ENCODE assay signal across 1 cellular context in genomic region chr6:37302086-37302686, GRCh38.
TF ChIP-seq lines count a peak whose summit lies in the region.

No MANE protein-coding gene starts in this region.

TF ChIP-seq in K562, 482 proteins besides CTCF, POLR2A, EP300 and RAD21 (continued from another document and continues in another):
- TF ChIP-seq SFPQ (IDR thresholded peaks at IDR 0.05; ENCODE audit: low read depth, low read length) (no peak), ZZZ3 (IDR thresholded peaks at IDR 0.05) (0 out of 2 replicates have a peak, but pooled peaks have one; percentile 13), BRD4 (IDR thresholded peaks at IDR 0.05) (no peak), PYGO2 (tag; IDR thresholded peaks at IDR 0.05) (peak; percentile 93), IRF9 (tag; IDR thresholded peaks at IDR 0.05) (peak; percentile 39; the same call in 1 of the 2 replicates), NONO (IDR thresholded peaks at IDR 0.05; ENCODE audit: low read depth in 2 of 2, low read length in 1 of 2) (peak in 1 of 2 experiments; percentile 95; a peak in 2 of 4 replicates), ZKSCAN1 (IDR thresholded peaks at IDR 0.05; ENCODE audit: low read depth, low read length) (peak; percentile 77; the same call in 1 of the 2 replicates), ETS2 (tag; IDR thresholded peaks at IDR 0.05; ENCODE audit: borderline replicate concordance, poor library complexity, severe bottlenecking) (no peak), SRSF3 (IDR thresholded peaks at IDR 0.05; ENCODE audit: insufficient read depth, low read length) (no peak), ZNF146 (CRISPR knock-in tag; IDR thresholded peaks at IDR 0.05; ENCODE audit: unreplicated experiment) (no peak), KLF16 (IDR thresholded peaks at IDR 0.05) (peak; percentile 100), FOXJ3 (CRISPR knock-in tag; IDR thresholded peaks at IDR 0.05) (no peak), HNRNPK (IDR thresholded peaks at IDR 0.05; ENCODE audit: low read depth, low read length, poor library complexity, severe bottlenecking) (no peak), PKNOX1 (IDR thresholded peaks at IDR 0.05) (peak; percentile 55; the same call in 1 of the 2 replicates), ZNF592 (IDR thresholded peaks at IDR 0.05) (peak; percentile 73; the same call in 1 of the 2 replicates), THRAP3 (IDR thresholded peaks at IDR 0.05; ENCODE audit: borderline replicate concordance) (no peak), RCOR1 (IDR thresholded peaks at IDR 0.05; ENCODE audit: borderline replicate concordance in 1 of 2, low read depth in 2 of 2, low read length in 2 of 2) (peak; percentile 93 to 100), E2F5 (CRISPR knock-in tag; IDR thresholded peaks at IDR 0.05) (no peak), ZEB2 (IDR thresholded peaks at IDR 0.05) (peak; percentile 99), RBM34 (IDR thresholded peaks at IDR 0.05; ENCODE audit: borderline replicate concordance, insufficient read depth, low read length) (no peak), MAFG (tag; conservative IDR thresholded peaks at IDR 0.05) (peak; percentile 56), POLR3A (IDR thresholded peaks at IDR 0.05; ENCODE audit: borderline replicate concordance, extremely low read depth, insufficient read depth, insufficient read length) (no peak), KLF1 (tag; IDR thresholded peaks at IDR 0.05) (no peak), ZNF589 (CRISPR knock-in tag; IDR thresholded peaks at IDR 0.05; ENCODE audit: low read depth) (peak; percentile 99), TCFL5 (CRISPR knock-in tag; conservative IDR thresholded peaks at IDR 0.05) (peak; percentile 93), ZNF282 (CRISPR knock-in tag; IDR thresholded peaks at IDR 0.05) (no peak), POLR2B (IDR thresholded peaks at IDR 0.05; ENCODE audit: low read depth, partially characterized antibody) (no peak), KDM1A (IDR thresholded peaks at IDR 0.05) (peak; percentile 98 to 99), U2AF1 (optimal IDR thresholded peaks at IDR 0.05; ENCODE audit: low read depth, low read length) (no peak), ARHGAP35 (IDR thresholded peaks at IDR 0.05; ENCODE audit: partially characterized antibody) (peak; percentile 24), PATZ1 (CRISPR knock-in tag; IDR thresholded peaks at IDR 0.05; ENCODE audit: borderline replicate concordance) (no peak), EP400 (IDR thresholded peaks at IDR 0.05) (peak; percentile 70; the same call in 1 of the 2 replicates), ESRRA (IDR thresholded peaks at IDR 0.05; ENCODE audit: borderline replicate concordance, low read depth) (peak; percentile 97), RBBP5 (IDR thresholded peaks at IDR 0.05; ENCODE audit: borderline replicate concordance, insufficient read depth, low read length, poor library complexity, severe bottlenecking) (no peak), ZNF408 (CRISPR knock-in tag; IDR thresholded peaks at IDR 0.05; ENCODE audit: low read depth) (no peak), ZBTB49 (CRISPR knock-in tag; IDR thresholded peaks at IDR 0.05; ENCODE audit: borderline replicate concordance) (no peak), MAFK (IDR thresholded peaks at IDR 0.05; ENCODE audit: low read length) (peak; percentile 31; the same call in 1 of the 2 replicates), RBM15 (IDR thresholded peaks at IDR 0.05; ENCODE audit: insufficient read depth, low read length) (no peak), GTF2A2 (tag; IDR thresholded peaks at IDR 0.05) (no peak), NR4A1 (CRISPR knock-in tag; IDR thresholded peaks at IDR 0.05) (peak; percentile 92; the same call in 1 of the 2 replicates), NR4A1 (tag; IDR thresholded peaks at IDR 0.05) (peak; percentile 98), POU5F1 (IDR thresholded peaks at IDR 0.05; ENCODE audit: borderline replicate concordance, low read depth, low read length, partially characterized antibody) (no peak), ELF1 (tag; IDR thresholded peaks at IDR 0.05) (no peak), ZNF696 (CRISPR knock-in tag; conservative IDR thresholded peaks at IDR 0.05) (0 out of 2 replicates have a peak, but pooled peaks have one; percentile 48), ZSCAN32 (CRISPR knock-in tag; IDR thresholded peaks at IDR 0.05) (no peak), KAT2B (IDR thresholded peaks at IDR 0.05; ENCODE audit: low read depth, low read length) (no peak), PTRF (tag; IDR thresholded peaks at IDR 0.05) (peak; percentile 44; the same call in 1 of the 2 replicates), ZNF311 (CRISPR knock-in tag; IDR thresholded peaks at IDR 0.05) (peak; percentile 96), PRPF4 (IDR thresholded peaks at IDR 0.05; ENCODE audit: insufficient read depth, low read depth, low read length, poor library complexity, severe bottlenecking) (no peak), ZNF347 (CRISPR knock-in tag; IDR thresholded peaks at IDR 0.05; ENCODE audit: low read depth) (0 out of 2 replicates have a peak, but pooled peaks have one; percentile 52), GTF3C2 (IDR thresholded peaks at IDR 0.05; ENCODE audit: borderline replicate concordance, extremely low read depth, insufficient read length) (no peak), BCOR (IDR thresholded peaks at IDR 0.05) (peak; percentile 90)
